Comparison of ENCODE assay signal across 8 cellular contexts in the genomic region with DNA sequence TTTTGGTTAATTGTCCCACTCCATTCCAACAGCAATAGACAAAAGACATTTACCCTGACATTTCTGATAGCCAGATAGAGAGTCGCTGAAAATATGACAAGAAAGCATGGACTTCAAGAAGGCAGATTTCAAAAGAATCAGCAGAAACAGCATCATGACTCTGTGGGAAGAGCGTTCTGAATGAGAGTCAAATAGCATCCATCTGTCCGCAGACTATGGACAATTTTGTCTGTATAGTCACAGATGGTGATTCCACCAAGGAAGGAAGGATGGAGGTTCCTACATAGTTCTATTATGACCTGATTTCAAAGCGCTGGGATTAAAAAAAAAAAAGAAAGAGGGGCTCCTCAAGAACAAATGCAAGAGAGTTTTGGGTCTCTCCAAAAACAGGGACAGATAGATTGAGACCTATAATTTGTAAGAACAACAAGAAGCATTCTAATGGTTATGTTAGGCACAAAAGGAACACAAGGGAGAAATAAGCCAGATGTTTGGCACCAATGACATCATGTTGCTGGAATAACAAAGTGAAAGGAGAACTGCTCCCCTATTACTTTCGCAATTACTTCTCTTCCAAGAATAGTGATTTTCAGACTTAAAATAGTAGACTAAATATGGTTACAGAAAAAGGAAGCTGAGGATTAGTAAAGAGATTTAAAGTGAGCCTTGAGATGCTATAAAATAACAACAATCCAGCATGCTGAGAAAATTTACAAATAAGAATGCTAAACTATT. TPM values are rescaled to one million over a fixed set of nuclear protein-coding genes. Genes with fewer than 3 reads are reported as not detected.
DNase-seq lines count a peak whose midpoint lies in the region; ATAC-seq and TF ChIP-seq lines count a peak whose summit lies in the region.

No MANE protein-coding gene starts in this region.

- H3K27me3 ChIP-seq in skeletal muscle tissue (ENCODE audit: control insufficient read depth in 3 of 3, insufficient read depth in 3 of 3, low read length in 3 of 3) (no peaks in the 10 kb centered on the region), neuronal stem cell (ENCODE audit: control insufficient read depth in 3 of 3, insufficient read depth in 3 of 3, low read depth in 1 of 3, low read length in 3 of 3) (no peaks in the 10 kb centered on the region), HAP-1 (ENCODE audit: low read depth) (no peaks in the 10 kb centered on the region)

- H4K91ac ChIP-seq in neuronal stem cell (ENCODE audit: low read depth, low read length, poor library complexity), result no peak overlapping the region

- H3K9ac ChIP-seq in skeletal muscle tissue (ENCODE audit: low read depth in 1 of 3, low read length in 3 of 3), result no peak overlapping the region
- no peak overlapping the region for H3K9ac ChIP-seq in neuronal stem cell (ENCODE audit: low read depth, low read length, poor library complexity)

- WGBS in neuronal stem cell (ENCODE audit: extremely low coverage in 2 of 2, insufficient read length in 2 of 2, insufficient replicate concordance in 1 of 2), 2 donors, result no CpG with 5 or more reads among the region's 5 CpGs

- in situ Hi-C loops in HAP-1 (cut with MboI; ENCODE audit: low sequenced_read_pairs), result no loop called here

- H2AK5ac ChIP-seq in neuronal stem cell (ENCODE audit: low read depth, low read length), result no peak overlapping the region

- H3K36me3 ChIP-seq in skeletal muscle tissue (ENCODE audit: control insufficient read depth in 3 of 3, insufficient read depth in 3 of 3, low read length in 3 of 3) (no peaks in the 10 kb centered on the region), neuronal stem cell (replicated peaks in 1 of 2; ENCODE audit: control insufficient read depth in 2 of 2, insufficient read depth in 2 of 2, low read length in 2 of 2) (no peaks in the 10 kb centered on the region), HAP-1 (replicated peaks) (no peaks in the 10 kb centered on the region)

- DNase-seq in choroid plexus epithelial cell (ENCODE audit: low read depth) (peak; percentile 61), DMS53 treated with DMSO at 0.1 percent for 48 hours (lab: John Stamatoyannopoulos, UW; ENCODE audit: unreplicated experiment) (no peak), neuronal stem cell (ENCODE audit: low spot score) (no peak), HAP-1 (ENCODE audit: low spot score in 2 of 2) (no peak)
- no peak for DNase-seq in stimulated activated CD8-positive, alpha-beta memory T cell treated with anti-CD3 and anti-CD28 coated beads, Interleukin-4, amount 100 ng/mL, for 48 hours

- H3K14ac ChIP-seq in neuronal stem cell (ENCODE audit: low read length), result no peak overlapping the region

- H4K8ac ChIP-seq in neuronal stem cell (ENCODE audit: low read depth, low read length), result no peak overlapping the region

- H2BK12ac ChIP-seq in neuronal stem cell (ENCODE audit: low read length), result no peak overlapping the region

- peaks cover 0 to 3% (median 0%) of the 10 kb centered on the region in 3 donors for H3K4me1 ChIP-seq in skeletal muscle tissue (ENCODE audit: control insufficient read depth in 3 of 3, insufficient read depth in 3 of 3, low read length in 3 of 3)
- H3K4me1 ChIP-seq in neuronal stem cell (ENCODE audit: control insufficient read depth in 2 of 2, insufficient read depth in 1 of 2, low read depth in 1 of 2, low read length in 2 of 2), result peaks cover 0 to 2% of the 10 kb centered on the region in 2 donors
- H3K4me1 ChIP-seq in HAP-1, result 0 out of 2 replicates have a peak, but pooled peaks cover 5% of the 10 kb centered on the region

- H3K27ac ChIP-seq in skeletal muscle tissue (ENCODE audit: low read depth, low read length) (peak overlapping the region; percentile 66), neuronal stem cell (replicated peaks; ENCODE audit: low read length) (no peak overlapping the region)

- H2BK15ac ChIP-seq in neuronal stem cell (ENCODE audit: low read length), result no peak overlapping the region

- no peak for TF ChIP-seq CTCF in choroid plexus epithelial cell (conservative IDR thresholded peaks at IDR 0.05; ENCODE audit: low read depth, low read length)

- H3K23ac ChIP-seq in neuronal stem cell (ENCODE audit: low read depth, low read length, poor library complexity), result no peak overlapping the region

- no peak overlapping the region for H3K4ac ChIP-seq in neuronal stem cell (ENCODE audit: low read length)

- H3K9me3 ChIP-seq in skeletal muscle tissue (ENCODE audit: control insufficient read depth in 3 of 3, low read length in 3 of 3) (no peaks in the 10 kb centered on the region), neuronal stem cell (replicated peaks in 1 of 2; ENCODE audit: control insufficient read depth in 2 of 2, insufficient read depth in 1 of 2, low read depth in 1 of 2, low read length in 2 of 2) (no peaks in the 10 kb centered on the region), HAP-1 (no peaks in the 10 kb centered on the region)

- H3K18ac ChIP-seq in neuronal stem cell (ENCODE audit: low read length), result no peak overlapping the region

- no peak overlapping the region for H2BK5ac ChIP-seq in neuronal stem cell (ENCODE audit: low read length)

- H3K79me1 ChIP-seq in neuronal stem cell (ENCODE audit: low read depth, low read length), result no peaks in the 10 kb centered on the region

- H3K4me2 ChIP-seq in neuronal stem cell (ENCODE audit: insufficient read depth, low read length, poor library complexity, severe bottlenecking), result no peak overlapping the region

- no peak overlapping the region for H2AFZ ChIP-seq in neuronal stem cell (ENCODE audit: low read length)

- H3K4me3 ChIP-seq in choroid plexus epithelial cell (ENCODE audit: low read depth, low read length) (no peak overlapping the region), skeletal muscle tissue (ENCODE audit: low read length in 3 of 3) (no peak overlapping the region), neuronal stem cell (ENCODE audit: low read length in 2 of 2) (no peak overlapping the region), HAP-1 (no peak overlapping the region)

- ATAC-seq in GM18517 (IDR thresholded peaks at IDR 0.05; ENCODE audit: unreplicated experiment) (peak; percentile 44), HG03159 (IDR thresholded peaks at IDR 0.05; ENCODE audit: unreplicated experiment) (peak; percentile 46)

- no peak overlapping the region for H2BK120ac ChIP-seq in neuronal stem cell (ENCODE audit: low read depth, low read length)

RNA-seq across cellular contexts. Expression of a gene that starts 28.5 kb away (rescaled TPM):
- 68.4 TPM for total RNA-seq in skeletal muscle tissue
- polyA plus RNA-seq in neuronal stem cell (2013, experiment 1 of 2), result 0.14 TPM
- 0.14 TPM for polyA plus RNA-seq in neuronal stem cell (2013, experiment 2 of 2)
